ENCODE assay signal across 12 cellular contexts in the genomic region with DNA sequence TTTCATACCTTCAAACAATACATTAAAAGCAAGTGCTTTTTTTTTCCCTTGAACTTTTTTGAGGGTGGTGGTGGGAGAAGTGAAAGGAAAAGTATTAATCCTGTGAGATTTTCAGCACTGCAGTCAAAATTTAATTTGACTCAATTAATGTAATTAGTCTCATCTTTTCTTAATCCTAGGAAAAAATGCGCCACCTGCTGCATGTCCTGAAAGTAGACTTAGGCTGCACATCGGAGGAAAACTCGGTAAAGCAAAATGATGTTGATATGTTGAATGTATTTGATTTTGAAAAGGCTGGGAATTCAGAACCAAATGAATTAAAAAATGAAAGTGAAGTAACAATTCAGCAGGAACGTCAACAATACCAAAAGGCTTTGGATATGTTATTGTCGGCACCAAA. TPM values are rescaled to one million over a fixed set of nuclear protein-coding genes. Genes with fewer than 3 reads are reported as not detected.
A peak's percentile ranks its signal among the peaks of the same experiment; 100 is the strongest.
DNase-seq lines count a peak whose midpoint lies in the region; ATAC-seq and TF ChIP-seq lines count a peak whose summit lies in the region.
"Had no signal": no experiment of that assay in that cellular context is flagged by ENCODE, and none has a peak within 500 bp of the region (broad histone marks: within the 10 kb centered on the region; RNA-seq: fewer than 3 reads in every experiment).

No MANE protein-coding gene starts in this region.

- H4K20me1 ChIP-seq in GM23248 (ENCODE audit: insufficient read depth) = no peaks in the 10 kb centered on the region
- H4K20me1 ChIP-seq in OCI-LY7 (ENCODE audit: insufficient read depth, low read length) = no peaks in the 10 kb centered on the region

- H3K9me2 ChIP-seq in GM23248 (ENCODE audit: insufficient read depth) (no peaks in the 10 kb centered on the region), OCI-LY7 (ENCODE audit: insufficient read depth, low read length) (no peaks in the 10 kb centered on the region)

- intact Hi-C loops in OCI-LY7 (cut with micrococcal nuclease; ENCODE audit: unreplicated experiment) = no loop called here

- WGBS in GM23248 (ENCODE audit: low coverage in 1 of 2, low lambda C conversion rate in 2 of 2, missing lambda C conversion rate in 2 of 2), 2 experiments = 92 to 97% methylated on average over 5 of the region's 5 CpGs
- WGBS in endodermal cell (ENCODE audit: insufficient coverage in 1 of 2, insufficient read length in 1 of 2), 2 experiments = 93 to 100% methylated on average over 3 to 5 of the region's 5 CpGs

- H3K36me3 Mint-ChIP-seq in endodermal cell (ENCODE audit: low read depth) (peaks cover 53% of the 10 kb centered on the region), neural crest cell (ENCODE audit: low read depth) (peaks cover 39% of the 10 kb centered on the region)

- no peaks in the 10 kb centered on the region for H3F3A ChIP-seq in GM23248 (ENCODE audit: insufficient read depth)

- CTCF ChIA-PET in OCI-LY7 (lab: Charles Lee; ENCODE audit: unreplicated experiment) = no interaction called here

- H3K27me3 ChIP-seq in GM23248 (replicated peaks; ENCODE audit: insufficient read depth) (no peaks in the 10 kb centered on the region), endodermal cell (ENCODE audit: control insufficient read depth, insufficient read depth, low read length, poor library complexity, severe bottlenecking) (no peaks in the 10 kb centered on the region)

- no peak overlapping the region for H3K27ac ChIP-seq in GM23248
- no peak overlapping the region for H3K27ac ChIP-seq in OCI-LY7 (ENCODE audit: low read depth, low read length, poor library complexity, severe bottlenecking)
- no peak overlapping the region for H3K27ac ChIP-seq in endodermal cell (ENCODE audit: low read depth, low read length)
- H3K27ac ChIP-seq: skin epidermis had no signal

- H3K4me3 ChIP-seq in GM23248 (no peak overlapping the region), OCI-LY7 (ENCODE audit: low read depth, low read length, poor library complexity, severe bottlenecking) (no peak overlapping the region), endodermal cell (ENCODE audit: low read length) (no peak overlapping the region)
- H3K4me3 ChIP-seq: skin epidermis had no signal

- H3K36me3 ChIP-seq in GM23248 (ENCODE audit: low read depth) = peaks cover 15% of the 10 kb centered on the region; the same call in 1 of the 2 replicates
- H3K36me3 ChIP-seq in OCI-LY7 (ENCODE audit: insufficient read depth, low read length) = no peaks in the 10 kb centered on the region
- peaks cover 29% of the 10 kb centered on the region for H3K36me3 ChIP-seq in endodermal cell (ENCODE audit: control insufficient read depth, insufficient read depth, low read length)

- H3K4me1 ChIP-seq in GM23248 (ENCODE audit: insufficient read depth) = no peaks in the 10 kb centered on the region
- H3K4me1 ChIP-seq in OCI-LY7 (ENCODE audit: insufficient read depth, low read length, poor library complexity, severe bottlenecking) = no peaks in the 10 kb centered on the region
- H3K4me1 ChIP-seq in endodermal cell (ENCODE audit: control insufficient read depth, insufficient read depth, low read length) = no peaks in the 10 kb centered on the region

- H3K9ac ChIP-seq in GM23248 (no peak overlapping the region), endodermal cell (ENCODE audit: extremely low read depth, low read length, poor library complexity, severe bottlenecking) (no peak overlapping the region)

- H2AFZ ChIP-seq in GM23248 (no peak overlapping the region), OCI-LY7 (ENCODE audit: low read length) (no peak overlapping the region)

- H3K27ac Mint-ChIP-seq in endodermal cell = no peak overlapping the region
- H3K27ac Mint-ChIP-seq in neural crest cell (ENCODE audit: unreplicated experiment) = no peak overlapping the region

- no TSS peak for BruUV-seq in OCI-LY7 (replicated peaks; lab: Mats Ljungman, UMichigan)

- DNase-seq in GM23248 = peak; percentile 17
- no peak for DNase-seq in OCI-LY7 (ENCODE audit: low spot score)
- DNase-seq in endodermal cell = no peak
- DNase-seq in neural crest cell (ENCODE audit: low read depth, low spot score) = no peak
- no peak for DNase-seq in NK-92 (lab: John Stamatoyannopoulos, UW; ENCODE audit: unreplicated experiment)
- DNase-seq in NCI-H1092 treated with DMSO at 0.1 percent for 48 hours (lab: John Stamatoyannopoulos, UW) = no peak
- DNase-seq in GM20000 (ENCODE audit: low spot score) = no peak
- DNase-seq: activated CD4-positive, alpha-beta T cell treated with anti-CD3 and anti-CD28 coated beads, Interleukin-2, amount 50 U/mL, for 48 hours; activated effector memory CD4-positive, alpha-beta T cell treated with Interleukin-2 at 50 U/mL for 16 hours; NCI-H2227 treated with DMSO at 0.1 percent for 48 hours had no signal

- H3K4me3 Mint-ChIP-seq in endodermal cell (no peak overlapping the region), neural crest cell (no peak overlapping the region)

- H3K9me3 Mint-ChIP-seq in endodermal cell (no peaks in the 10 kb centered on the region), neural crest cell (peaks cover 4% of the 10 kb centered on the region)

- TF ChIP-seq CTCF in OCI-LY7 (conservative IDR thresholded peaks at IDR 0.05; ENCODE audit: low read length) = peak; percentile 51
- peak; percentile 21 for TF ChIP-seq CTCF in endodermal cell (conservative IDR thresholded peaks at IDR 0.05)
- TF ChIP-seq CTCF in neural crest cell (conservative IDR thresholded peaks at IDR 0.05) = peak; percentile 34
- TF ChIP-seq CTCF in GM20000 (IDR thresholded peaks at IDR 0.05; ENCODE audit: extremely low read depth, missing control alignments) = no peak

- no peaks in the 10 kb centered on the region for H3K79me2 ChIP-seq in GM23248 (ENCODE audit: insufficient read depth)
- no peaks in the 10 kb centered on the region for H3K79me2 ChIP-seq in OCI-LY7 (ENCODE audit: insufficient read depth, low read depth, low read length)

- POLR2A ChIA-PET in OCI-LY7 (lab: Charles Lee) = no interaction called here

- no peak for ATAC-seq in HG02642 (IDR thresholded peaks at IDR 0.05; ENCODE audit: poor library complexity, unreplicated experiment)

- H3K4me1 Mint-ChIP-seq in endodermal cell (no peaks in the 10 kb centered on the region), neural crest cell (no peaks in the 10 kb centered on the region)

- H3K27me3 Mint-ChIP-seq in endodermal cell (ENCODE audit: insufficient read depth) (no peaks in the 10 kb centered on the region), neural crest cell (ENCODE audit: low read depth) (no peaks in the 10 kb centered on the region)

- no peaks in the 10 kb centered on the region for H3K9me3 ChIP-seq in GM23248 (ENCODE audit: low read depth)
- H3K9me3 ChIP-seq in OCI-LY7 (ENCODE audit: low read length) = no peaks in the 10 kb centered on the region
- no peaks in the 10 kb centered on the region for H3K9me3 ChIP-seq in endodermal cell (ENCODE audit: control insufficient read depth, low read length)

- in situ Hi-C loops in GM23248 (cut with MboI) = no loop called here

- H3K4me2 ChIP-seq in GM23248 (ENCODE audit: unreplicated experiment) (no peak overlapping the region), OCI-LY7 (ENCODE audit: low read length) (no peak overlapping the region)

RNA-seq across cellular contexts. Expression of a gene that starts 52.2 kb away (rescaled TPM):
- total RNA-seq in GM23248 (2014; rRNA removed; shearing (Covaris generic)) = 9.8 and 13.7 TPM in 2 replicates
- 5.9 and 7.0 TPM in 2 replicates for polyA plus RNA-seq in GM23248 (2016; fragmentation: Nextera tagmentation; extraction: Ambion mirVana)
- 7.3 and 10.3 TPM in 2 replicates for total RNA-seq in OCI-LY7 (2014; rRNA removed; shearing (Covaris generic))
- 6.3 and 8.9 TPM in 2 replicates for total RNA-seq in OCI-LY7 (2022)
- 10 to 100 TPM; 20.6 to 47.0 TPM for total RNA-seq in endodermal cell
- polyA plus RNA-seq in endodermal cell (2013, experiment 1 of 2) = 22.0 TPM
- polyA plus RNA-seq in endodermal cell (2013, experiment 2 of 2) = 21.2 TPM
- 18.9 and 19.4 TPM in 2 replicates for total RNA-seq in neural crest cell
